ENCODE assay signal across 21 cellular contexts in genomic region chr2:143701785-143702184, GRCh38.
DNase-seq lines count a peak whose midpoint lies in the region; ATAC-seq and TF ChIP-seq lines count a peak whose summit lies in the region.
"Had no signal": no experiment of that assay in that cellular context is flagged by ENCODE, and none has a peak within 500 bp of the region (broad histone marks: within the 10 kb centered on the region; RNA-seq: fewer than 3 reads in every experiment).

No MANE protein-coding gene starts in this region.

- H3K36me3 ChIP-seq in ascending aorta (no peaks in the 10 kb centered on the region), neuronal stem cell (replicated peaks in 1 of 2; ENCODE audit: control insufficient read depth in 2 of 2, insufficient read depth in 2 of 2, low read length in 2 of 2) (no peaks in the 10 kb centered on the region), vagina (no peaks in the 10 kb centered on the region), body of pancreas (replicated peaks in 1 of 2; ENCODE audit: insufficient read depth in 1 of 2, low read depth in 2 of 2) (no peaks in the 10 kb centered on the region)
- H3K36me3 ChIP-seq: BE2C had no signal

- no peaks in the 10 kb centered on the region for H3K27me3 ChIP-seq in ascending aorta
- H3K27me3 ChIP-seq in neuronal stem cell (ENCODE audit: control insufficient read depth in 3 of 3, insufficient read depth in 3 of 3, low read depth in 1 of 3, low read length in 3 of 3) = no peaks in the 10 kb centered on the region
- no peaks in the 10 kb centered on the region for H3K27me3 ChIP-seq in vagina
- H3K27me3 ChIP-seq in body of pancreas = no peaks in the 10 kb centered on the region
- H3K27me3 ChIP-seq: BE2C had no signal

- H3K9me3 Mint-ChIP-seq in activated T-helper 17 cell treated with anti-CD3 and anti-CD28 coated beads, Interleukin-2, amount 50 U/mL, for 72 hours = no peaks in the 10 kb centered on the region
- H3K9me3 Mint-ChIP-seq: CD8-positive, alpha-beta memory T cell had no signal

- no peak overlapping the region for H2BK5ac ChIP-seq in neuronal stem cell (ENCODE audit: low read length)

- intact Hi-C loops in ascending aorta (cut with DNase I) (no loop called here), vagina (cut with DNase I) (no loop called here), body of pancreas (cut with DNase I) (no loop called here)

- H3K27me3 Mint-ChIP-seq in T-helper 17 cell = no peaks in the 10 kb centered on the region
- H3K27me3 Mint-ChIP-seq in activated T-helper 17 cell treated with anti-CD3 and anti-CD28 coated beads, Interleukin-2, amount 50 U/mL, for 72 hours = no peaks in the 10 kb centered on the region
- H3K27me3 Mint-ChIP-seq: CD4-positive, CD25-positive, alpha-beta regulatory T cell; CD8-positive, alpha-beta memory T cell had no signal

- H2BK12ac ChIP-seq in neuronal stem cell (ENCODE audit: low read length) = no peak overlapping the region

- no peak overlapping the region for H3K4me3 Mint-ChIP-seq in T-helper 17 cell
- H3K4me3 Mint-ChIP-seq in activated T-helper 17 cell treated with anti-CD3 and anti-CD28 coated beads, Interleukin-2, amount 50 U/mL, for 72 hours = no peak overlapping the region
- H3K4me3 Mint-ChIP-seq: CD4-positive, CD25-positive, alpha-beta regulatory T cell; CD8-positive, alpha-beta memory T cell had no signal

- H3K27ac Mint-ChIP-seq in T-helper 17 cell = peak overlapping the region; percentile 43
- no peak overlapping the region for H3K27ac Mint-ChIP-seq in activated T-helper 17 cell treated with anti-CD3 and anti-CD28 coated beads, Interleukin-2, amount 50 U/mL, for 72 hours

- no peak overlapping the region for H3K4ac ChIP-seq in neuronal stem cell (ENCODE audit: low read length)

- H3K23ac ChIP-seq in neuronal stem cell (ENCODE audit: low read depth, low read length, poor library complexity) = no peak overlapping the region

- peak overlapping the region; percentile 41 for H2BK15ac ChIP-seq in neuronal stem cell (ENCODE audit: low read length)

- peaks cover 17% of the 10 kb centered on the region for H3K4me1 Mint-ChIP-seq in T-helper 17 cell
- H3K4me1 Mint-ChIP-seq in activated T-helper 17 cell treated with anti-CD3 and anti-CD28 coated beads, Interleukin-2, amount 50 U/mL, for 72 hours = peaks cover 36% of the 10 kb centered on the region

- peak overlapping the region; percentile 19 to 56 for H3K27ac ChIP-seq in ascending aorta
- H3K27ac ChIP-seq in neuronal stem cell (replicated peaks; ENCODE audit: low read length) = no peak overlapping the region
- H3K27ac ChIP-seq in vagina = peak overlapping the region; percentile 22
- no peak overlapping the region for H3K27ac ChIP-seq in body of pancreas
- H3K27ac ChIP-seq: GM23248, HL-60 had no signal

- no peak overlapping the region for H3K9ac ChIP-seq in neuronal stem cell (ENCODE audit: low read depth, low read length, poor library complexity)
- H3K9ac ChIP-seq: GM23248 had no signal

- H3K14ac ChIP-seq in neuronal stem cell (ENCODE audit: low read length) = no peak overlapping the region

- H2BK120ac ChIP-seq in neuronal stem cell (ENCODE audit: low read depth, low read length) = no peak overlapping the region

- H3K4me1 ChIP-seq in ascending aorta = peaks cover 0 to 7% of the 10 kb centered on the region in 2 donors
- no peaks in the 10 kb centered on the region for H3K4me1 ChIP-seq in neuronal stem cell (ENCODE audit: control insufficient read depth in 2 of 2, insufficient read depth in 1 of 2, low read depth in 1 of 2, low read length in 2 of 2)
- H3K4me1 ChIP-seq in vagina = peaks cover 15% of the 10 kb centered on the region
- H3K4me1 ChIP-seq in body of pancreas = peaks cover 6% of the 10 kb centered on the region
- H3K4me1 ChIP-seq: BE2C had no signal

- TF ChIP-seq CTCF in ascending aorta (IDR thresholded peaks at IDR 0.05) (no peak), vagina (IDR thresholded peaks at IDR 0.05) (no peak), body of pancreas (IDR thresholded peaks at IDR 0.05) (no peak)

- no peak for TF ChIP-seq POLR2A in vagina (IDR thresholded peaks at IDR 0.05)
- no peak for TF ChIP-seq POLR2A in body of pancreas (IDR thresholded peaks at IDR 0.05)

- no peak overlapping the region for H2AK5ac ChIP-seq in neuronal stem cell (ENCODE audit: low read depth, low read length)

- no peaks in the 10 kb centered on the region for H3K79me1 ChIP-seq in neuronal stem cell (ENCODE audit: low read depth, low read length)

- no peak overlapping the region for H2AFZ ChIP-seq in neuronal stem cell (ENCODE audit: low read length)
- H2AFZ ChIP-seq: GM23248 had no signal

- H4K91ac ChIP-seq in neuronal stem cell (ENCODE audit: low read depth, low read length, poor library complexity) = no peak overlapping the region

- DNase-seq in T-helper 17 cell = no peak
- no peak for DNase-seq in ascending aorta (ENCODE audit: low spot score in 2 of 2)
- no peak for DNase-seq in neuronal stem cell (ENCODE audit: low spot score)
- DNase-seq in vagina (ENCODE audit: extremely low spot score in 2 of 2) = no peak
- no peak for DNase-seq in body of pancreas
- DNase-seq: ACHN; BE2C; C1 segment of cervical spinal cord; CD4-positive, CD25-positive, alpha-beta regulatory T cell; CD8-positive, alpha-beta memory T cell; COR-L47; DMS 273 treated with DMSO at 0.1 percent for 48 hours; DMS53; DND-41; EL; GM23248; HCEC 1CT had no signal

- no peak overlapping the region for H3K4me2 ChIP-seq in neuronal stem cell (ENCODE audit: insufficient read depth, low read length, poor library complexity, severe bottlenecking)

- H3K4me3 ChIP-seq in ascending aorta (no peak overlapping the region), neuronal stem cell (ENCODE audit: low read length in 2 of 2) (no peak overlapping the region), vagina (no peak overlapping the region), body of pancreas (no peak overlapping the region)
- H3K4me3 ChIP-seq: GM12878, GM23248 had no signal

- H4K8ac ChIP-seq in neuronal stem cell (ENCODE audit: low read depth, low read length) = no peak overlapping the region

- H3K9me3 ChIP-seq in T-helper 17 cell (ENCODE audit: control insufficient read depth, low read length, poor library complexity, severe bottlenecking) (no peaks in the 10 kb centered on the region), ascending aorta (no peaks in the 10 kb centered on the region), neuronal stem cell (replicated peaks in 1 of 2; ENCODE audit: control insufficient read depth in 2 of 2, insufficient read depth in 1 of 2, low read depth in 1 of 2, low read length in 2 of 2) (peaks cover 0 to 5% of the 10 kb centered on the region in 2 donors), vagina (no peaks in the 10 kb centered on the region), body of pancreas (no peaks in the 10 kb centered on the region)
- H3K9me3 ChIP-seq: BE2C had no signal

- no peak for ATAC-seq in T-helper 17 cell
- ATAC-seq in activated T-helper 17 cell treated with anti-CD3 and anti-CD28 coated beads, Interleukin-2, amount 50 U/mL, for 72 hours (replicated peaks) = no peak
- ATAC-seq in body of pancreas = no peak
- no peak for ATAC-seq in GM21737 (IDR thresholded peaks at IDR 0.05; ENCODE audit: unreplicated experiment)
- ATAC-seq: GM12878 had no signal

- H3K18ac ChIP-seq in neuronal stem cell (ENCODE audit: low read length) = no peak overlapping the region

- no CpG with 5 or more reads among the region's 1 CpG for WGBS in neuronal stem cell (ENCODE audit: extremely low coverage in 2 of 2, insufficient read length in 2 of 2, insufficient replicate concordance in 1 of 2), 2 donors
- WGBS in body of pancreas, 2 donors = 91 to 92% methylated on average over 1 of the region's 1 CpG

- peaks cover 20% of the 10 kb centered on the region for H3K36me3 Mint-ChIP-seq in T-helper 17 cell (ENCODE audit: low read depth)
- H3K36me3 Mint-ChIP-seq in activated T-helper 17 cell treated with anti-CD3 and anti-CD28 coated beads, Interleukin-2, amount 50 U/mL, for 72 hours (ENCODE audit: low read depth) = peaks cover 49% of the 10 kb centered on the region

Comparison
In these comparisons a context has a peak if more than half of its experiments do, and no peak if none do; other contexts are left out.
1. H3K27ac ChIP-seq: peak in ascending aorta (2 of 2) and vagina (single experiment); none in neuronal stem cell (single experiment) and body of pancreas (0 of 4).